Comparison of ENCODE assay signal across 17 cellular contexts in genomic region chr4:114252499-114252898, GRCh38.
A peak's percentile ranks its signal among the peaks of the same experiment; 100 is the strongest.
DNase-seq lines count a peak whose midpoint lies in the region; ATAC-seq and TF ChIP-seq lines count a peak whose summit lies in the region.
"Had no signal": no experiment of that assay in that cellular context is flagged by ENCODE, and none has a peak within 500 bp of the region (broad histone marks: within the 10 kb centered on the region; RNA-seq: fewer than 3 reads in every experiment).

No MANE protein-coding gene starts in this region.

- DNase-seq in GM12865 (ENCODE audit: low read depth) (peak; percentile 6), activated B cell treated with CpG ODN at 0.5 μM for 24 hours (no peak), head of caudate nucleus (no peak)
- DNase-seq: AML-193; Caco-2; Calu3; CD4-positive, alpha-beta T cell; CD8-positive, alpha-beta T cell; DMS79 treated with DMSO at 0.1 percent for 48 hours; GF-D8 had no signal

- ATAC-seq in activated B cell treated with CpG ODN at 0.5 μM for 24 hours (ENCODE audit: low read depth) (peak; percentile 37), GM18909 (IDR thresholded peaks at IDR 0.05; ENCODE audit: poor library complexity, unreplicated experiment) (no peak), GM19328 (IDR thresholded peaks at IDR 0.05; ENCODE audit: unreplicated experiment) (no peak)
- peak; percentile 54 for ATAC-seq in stimulated activated memory B cell treated with anti-CD40 and anti-IgM and Interleukin-4, amounts not matched to agents 10 μg/mL and 1 μg/mL and 100 μg/mL, for 72 hours
- ATAC-seq: A549; CD8-positive, alpha-beta T cell; GM12878 had no signal

- TF ChIP-seq CTCF in GM12865 (IDR thresholded peaks at IDR 0.05; ENCODE audit: insufficient read depth, low read depth, low read length, missing control alignments) (no peak), activated B cell treated with CpG ODN at 0.5 μM for 24 hours (IDR thresholded peaks at IDR 0.05) (no peak)

- no peaks in the 10 kb centered on the region for H3K36me3 Mint-ChIP-seq in activated B cell treated with CpG ODN at 0.5 μM for 24 hours (ENCODE audit: low read depth)
- no peaks in the 10 kb centered on the region for H3K36me3 Mint-ChIP-seq in stimulated activated memory B cell treated with anti-CD40 and anti-IgM and Interleukin-4, amounts not matched to agents 10 μg/mL and 1 μg/mL and 100 μg/mL, for 72 hours
- H3K36me3 Mint-ChIP-seq: CD8-positive, alpha-beta T cell had no signal

- intact Hi-C loops in activated B cell treated with CpG ODN at 0.5 μM for 24 hours (cut with micrococcal nuclease) = no loop called here
- intact Hi-C loops in head of caudate nucleus (cut with DNase I) = no loop called here

- CTCF ChIA-PET in activated B cell treated with CpG ODN at 0.5 μM for 24 hours (lab: Charles Lee) = interaction anchor here (0.9 kb wide), 1 partner anchor 12 kb away, joined by 3 read pairs; no protein-coding TSS in a partner anchor

- no peak overlapping the region for H3K4me3 Mint-ChIP-seq in activated B cell treated with CpG ODN at 0.5 μM for 24 hours
- no peak overlapping the region for H3K4me3 Mint-ChIP-seq in stimulated activated memory B cell treated with anti-CD40 and anti-IgM and Interleukin-4, amounts not matched to agents 10 μg/mL and 1 μg/mL and 100 μg/mL, for 72 hours
- H3K4me3 Mint-ChIP-seq: B cell; CD4-positive, alpha-beta T cell; CD8-positive, alpha-beta T cell had no signal

- H3K27ac Mint-ChIP-seq in activated B cell treated with CpG ODN at 0.5 μM for 24 hours = no peak overlapping the region
- H3K27ac Mint-ChIP-seq in stimulated activated memory B cell treated with anti-CD40 and anti-IgM and Interleukin-4, amounts not matched to agents 10 μg/mL and 1 μg/mL and 100 μg/mL, for 72 hours = no peak overlapping the region
- H3K27ac Mint-ChIP-seq: B cell; CD4-positive, alpha-beta T cell; CD8-positive, alpha-beta T cell had no signal

- H3K27me3 Mint-ChIP-seq in activated B cell treated with CpG ODN at 0.5 μM for 24 hours = no peaks in the 10 kb centered on the region
- no peaks in the 10 kb centered on the region for H3K27me3 Mint-ChIP-seq in stimulated activated memory B cell treated with anti-CD40 and anti-IgM and Interleukin-4, amounts not matched to agents 10 μg/mL and 1 μg/mL and 100 μg/mL, for 72 hours

- no peaks in the 10 kb centered on the region for H3K4me1 Mint-ChIP-seq in activated B cell treated with CpG ODN at 0.5 μM for 24 hours
- no peaks in the 10 kb centered on the region for H3K4me1 Mint-ChIP-seq in stimulated activated memory B cell treated with anti-CD40 and anti-IgM and Interleukin-4, amounts not matched to agents 10 μg/mL and 1 μg/mL and 100 μg/mL, for 72 hours
- H3K4me1 Mint-ChIP-seq: B cell had no signal

- no peaks in the 10 kb centered on the region for H3K9me3 Mint-ChIP-seq in activated B cell treated with CpG ODN at 0.5 μM for 24 hours
- no peaks in the 10 kb centered on the region for H3K9me3 Mint-ChIP-seq in stimulated activated memory B cell treated with anti-CD40 and anti-IgM and Interleukin-4, amounts not matched to agents 10 μg/mL and 1 μg/mL and 100 μg/mL, for 72 hours
- H3K9me3 Mint-ChIP-seq: CD8-positive, alpha-beta T cell had no signal

- POLR2A ChIA-PET in activated B cell treated with CpG ODN at 0.5 μM for 24 hours (lab: Charles Lee) = no interaction called here

- no peak overlapping the region for H3K4me3 ChIP-seq in GM12865 (ENCODE audit: low read depth, low read length)
- H3K4me3 ChIP-seq: A549; BLaER1 treated with 17β-estradiol and CSF1 and Interleukin-3, amounts not matched to agents 10 nM and 100 nM; GM12878 had no signal

Comparison
In these comparisons a context has a peak if more than half of its experiments do, and no peak if none do; other contexts are left out.
1. ATAC-seq: peak in activated B cell treated with CpG ODN at 0.5 μM for 24 hours (single experiment) and stimulated activated memory B cell treated with anti-CD40 and anti-IgM and Interleukin-4, amounts not matched to agents 10 μg/mL and 1 μg/mL and 100 μg/mL, for 72 hours (single experiment); none in GM18909 (single experiment) and GM19328 (single experiment).